Comparison of ENCODE assay signal across 26 cellular contexts in the genomic region with DNA sequence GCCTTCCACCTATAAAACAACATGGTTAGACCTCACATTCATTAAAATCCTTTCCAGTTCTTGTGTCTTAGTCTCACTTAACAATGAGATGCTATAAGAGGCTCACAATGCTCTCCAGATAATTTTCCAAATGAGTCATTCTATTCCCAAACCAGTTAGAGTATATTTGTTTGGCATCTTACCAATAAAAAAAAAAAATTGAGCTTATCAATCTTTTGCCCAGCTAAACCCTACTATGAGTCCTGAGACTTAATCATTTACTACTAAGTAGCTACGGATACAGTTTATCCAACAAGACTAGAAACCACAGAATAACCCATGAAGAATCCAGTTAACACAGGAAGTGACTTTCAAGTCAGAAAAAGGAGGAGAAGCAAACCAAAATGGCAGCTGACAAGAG.
"Had no signal": no experiment of that assay in that cellular context is flagged by ENCODE, and none has a peak within 500 bp of the region (broad histone marks: within the 10 kb centered on the region; RNA-seq: fewer than 3 reads in every experiment).

No MANE protein-coding gene starts in this region.

- H2AFZ ChIP-seq: hepatocyte had no signal

- ATAC-seq: activated CD4-positive, alpha-beta T cell treated with anti-CD3 and anti-CD28 coated beads for 36 hours; activated T-cell treated with anti-CD3 and anti-CD28 coated beads, Interleukin-2, amount 50 U/mL, for 4 hours; naive thymus-derived CD8-positive, alpha-beta T cell; stimulated activated naive B cell treated with anti-CD40 and anti-IgM and Interleukin-4, amounts not matched to agents 10 μg/mL and 1 μg/mL and 100 μg/mL, for 72 hours had no signal

- H3K27ac ChIP-seq: adrenal gland, epithelial cell of prostate, hepatocyte, left ventricle myocardium inferior, sigmoid colon, testis, uterus had no signal

- DNase-seq: activated B cell treated with CpG ODN at 0.5 μM for 24 hours; activated CD4-positive, alpha-beta T cell treated with anti-CD3 and anti-CD28 coated beads for 36 hours; activated CD4-positive, alpha-beta T cell treated with anti-CD3 and anti-CD28 coated beads, Interleukin-2, amount 50 U/mL, for 4 hours; activated CD8-positive, alpha-beta memory T cell treated with anti-CD3 and anti-CD28 coated beads for 24 hours; activated CD8-positive, alpha-beta memory T cell treated with anti-CD3 and anti-CD28 coated beads, Interleukin-2, amount 50 U/mL, for 4 hours; activated naive CD4-positive, alpha-beta T cell; activated T-cell treated with anti-CD3 and anti-CD28 coated beads, Interleukin-2, amount 50 U/mL, for 4 hours; adrenal gland; cerebellar nuclear complex; cortex of kidney; foreskin melanocyte; kidney glomerular epithelial cell; left ventricle myocardium inferior; naive thymus-derived CD8-positive, alpha-beta T cell; retina; sigmoid colon; stimulated activated CD4-positive, alpha-beta T cell treated with anti-CD3 and anti-CD28 coated beads, Interleukin-15, amount 100 ng/mL, for 24 hours; stimulated activated CD8-positive, alpha-beta memory T cell treated with anti-CD3 and anti-CD28 coated beads, Interleukin-4, amount 100 ng/mL, for 48 hours; stimulated activated naive B cell treated with anti-CD40 and anti-IgM and Interleukin-4, amounts not matched to agents 10 μg/mL and 1 μg/mL and 100 μg/mL, for 72 hours; T-helper 9 cell; testis; trophoblast cell; uterus had no signal

- H3K27me3 ChIP-seq: adrenal gland, hepatocyte, sigmoid colon, testis, uterus had no signal

- H3K4me2 ChIP-seq: hepatocyte, smooth muscle cell had no signal

- H3K4me3 ChIP-seq: adrenal gland, hepatocyte, left ventricle myocardium inferior, sigmoid colon, smooth muscle cell, testis, uterus had no signal

- H3K4me1 ChIP-seq: adrenal gland, left ventricle myocardium inferior, sigmoid colon, testis, uterus had no signal

- H3K9me3 ChIP-seq: adrenal gland, left ventricle myocardium inferior, sigmoid colon, testis, uterus had no signal

- H3K36me3 ChIP-seq: adrenal gland, left ventricle myocardium inferior, sigmoid colon, uterus had no signal
